7 cellular contexts compared by ENCODE assay signal in genomic region chr7:96800122-96800521, GRCh38.
"Had no signal": no experiment of that assay in that cellular context is flagged by ENCODE, and none has a peak within 500 bp of the region (broad histone marks: within the 10 kb centered on the region; RNA-seq: fewer than 3 reads in every experiment).

No MANE protein-coding gene starts in this region.

- DNase-seq: GM23248, GOT3, H7, HFFc6 had no signal

- FAIRE-seq: HTR-8/SVneo had no signal

- ATAC-seq: HCT116 had no signal

- H3K4me3 ChIP-seq: GM23248, HAP-1 had no signal

- H3K9ac ChIP-seq: GM23248 had no signal

- H3K27ac ChIP-seq: GM23248 had no signal

- H3K36me3 ChIP-seq: HAP-1 had no signal

- H3K9me3 ChIP-seq: HAP-1 had no signal

- H2AFZ ChIP-seq: GM23248 had no signal
